In the genomic region with DNA sequence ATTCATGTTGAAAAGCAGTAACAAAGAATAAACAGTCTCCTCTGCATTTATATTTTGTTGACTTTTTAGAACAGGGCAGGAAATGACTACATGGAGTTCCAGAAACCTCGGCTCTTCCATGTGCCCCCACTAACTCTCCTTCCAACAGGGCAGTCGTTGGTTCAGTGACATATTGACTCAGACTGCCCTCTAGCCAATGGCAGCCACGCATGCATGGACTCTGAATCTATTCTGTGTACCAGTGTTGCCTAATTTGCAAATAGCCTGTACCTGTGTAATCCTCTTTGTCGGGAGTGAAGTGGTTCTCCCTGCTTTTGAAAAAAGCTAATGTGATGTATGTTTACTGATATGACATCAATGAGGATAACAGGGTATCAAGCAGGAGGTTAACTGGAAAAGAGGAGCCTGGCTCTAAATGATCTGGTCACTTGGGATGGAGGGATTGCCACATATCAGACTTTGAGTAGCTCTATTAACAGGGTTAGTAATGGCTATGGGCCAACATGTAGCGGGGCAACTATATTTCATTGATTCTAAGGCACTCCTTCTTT, we compare ENCODE assay signal across 3 cellular contexts.
TF ChIP-seq lines count a peak whose summit lies in the region.

No MANE protein-coding gene starts in this region.

TF ChIP-seq in A549, 52 proteins besides CTCF, POLR2A, EP300 and RAD21 (continued from another document):
- TF ChIP-seq CBX2 (IDR thresholded peaks at IDR 0.05; ENCODE audit: borderline replicate concordance, low read depth) (no peak), MYC (IDR thresholded peaks at IDR 0.05; ENCODE audit: borderline replicate concordance, low read length) (no peak), EHMT2 (IDR thresholded peaks at IDR 0.05; ENCODE audit: low read depth) (no peak), NFE2L2 (conservative IDR thresholded peaks at IDR 0.05; ENCODE audit: low read length) (no peak), PHF8 (IDR thresholded peaks at IDR 0.05; ENCODE audit: borderline replicate concordance, low read depth) (no peak), ZSCAN20 (CRISPR knock-in tag; IDR thresholded peaks at IDR 0.05) (no peak)

TF ChIP-seq in HCT116, 20 proteins besides CTCF, POLR2A, EP300 and RAD21:
- TF ChIP-seq TCF7L2 (IDR thresholded peaks at IDR 0.05; ENCODE audit: borderline replicate concordance, extremely low read depth, insufficient read depth, insufficient read length) (no peak), JUND (IDR thresholded peaks at IDR 0.05) (no peak), ZFX (IDR thresholded peaks at IDR 0.05) (no peak), MAX (IDR thresholded peaks at IDR 0.05) (no peak), POLR2AphosphoS5 (IDR thresholded peaks at IDR 0.05; ENCODE audit: low read depth, low read length) (no peak), SRF (IDR thresholded peaks at IDR 0.05; ENCODE audit: low read depth) (no peak), CEBPB (IDR thresholded peaks at IDR 0.05; ENCODE audit: low read depth) (no peak), SP1 (IDR thresholded peaks at IDR 0.05; ENCODE audit: low read depth) (no peak)

TF ChIP-seq in SK-N-SH, 30 proteins besides CTCF, POLR2A, EP300 and RAD21 (continued from another document):
- TF ChIP-seq SMC3 (IDR thresholded peaks at IDR 0.05; ENCODE audit: low read depth, low read length) (no peak), RCOR1 (IDR thresholded peaks at IDR 0.05; ENCODE audit: low read length) (no peak)
